Comparison of ENCODE assay signal across 8 cellular contexts in the genomic region with DNA sequence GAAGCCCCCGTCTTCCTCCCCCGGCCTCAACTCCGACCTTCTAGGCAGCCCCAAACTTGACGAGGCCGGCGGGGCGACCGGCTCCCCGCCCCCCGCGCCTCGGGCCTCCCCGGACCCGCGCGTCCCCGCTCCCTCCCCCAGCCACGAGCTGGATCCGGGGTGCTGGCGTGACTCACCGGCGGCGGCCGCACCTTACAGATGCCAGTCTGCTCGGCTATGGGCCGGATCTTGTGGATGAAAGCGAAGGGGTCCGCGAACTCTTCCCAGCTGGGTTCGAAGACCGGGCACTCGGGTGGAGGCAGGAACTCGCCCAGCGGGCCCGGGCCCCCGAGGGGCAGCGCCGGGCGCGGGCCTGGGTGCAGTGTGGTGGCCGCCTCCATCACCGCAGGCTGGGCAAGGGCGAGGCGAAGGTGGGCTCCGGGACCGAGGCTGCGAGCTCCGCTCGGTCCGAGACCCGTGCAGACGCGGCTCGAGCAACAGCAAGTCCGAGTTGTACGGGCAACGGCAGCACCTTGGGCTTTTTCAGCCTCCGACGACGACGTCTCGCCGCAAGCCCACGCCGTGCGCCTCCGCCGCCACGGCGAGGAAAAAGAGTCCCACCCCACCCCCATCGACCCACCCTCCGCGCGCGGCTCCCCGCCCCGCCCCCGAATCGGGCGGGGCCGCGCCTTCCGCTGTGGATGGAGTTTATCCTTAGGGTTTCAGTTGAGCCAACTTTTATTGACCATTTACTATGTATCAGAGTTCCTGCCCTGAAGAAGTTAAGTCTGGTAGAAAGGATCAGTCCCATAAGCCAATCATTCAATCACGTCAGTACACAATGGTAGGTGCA. TPM values are rescaled to one million over a fixed set of nuclear protein-coding genes. Genes with fewer than 3 reads are reported as not detected.
DNase-seq lines count a peak whose midpoint lies in the region; ATAC-seq, FAIRE-seq and TF ChIP-seq lines count a peak whose summit lies in the region.

A gene (minus strand): TSS at position 496 of the 832 bp plus-strand sequence. CDS start 116 bp downstream, at position 380.

- H3K9ac ChIP-seq in HUES48 (ENCODE audit: low read depth, low read length) (peak within 1 kb of the TSS; percentile 86), SK-N-MC (ENCODE audit: insufficient read length) (peak within 1 kb of the TSS; percentile 92)

- peaks cover 16% of the 10 kb centered on the region for H3K27me3 Mint-ChIP-seq in CD4-positive, CD25-positive, alpha-beta regulatory T cell
- peaks cover 20% of the 10 kb centered on the region for H3K27me3 Mint-ChIP-seq in neural crest cell (ENCODE audit: low read depth)

- no peaks in the 10 kb centered on the region for H3K9me3 ChIP-seq in CD4-positive, CD25-positive, alpha-beta regulatory T cell (ENCODE audit: control insufficient read depth in 2 of 2, low read length in 2 of 2)
- H3K9me3 ChIP-seq in HUES48 (ENCODE audit: control insufficient read depth, insufficient read depth, low read length) (no peaks in the 10 kb centered on the region), SK-N-MC (ENCODE audit: low read depth, low read length) (no peaks in the 10 kb centered on the region)

- TF ChIP-seq CTCF in neural crest cell (conservative IDR thresholded peaks at IDR 0.05) (no peak), subcutaneous adipose tissue (IDR thresholded peaks at IDR 0.05; ENCODE audit: low read depth) (no peak)

- H3K4me3 ChIP-seq in CD4-positive, CD25-positive, alpha-beta regulatory T cell (ENCODE audit: low read depth, low read length) = peak within 1 kb of the TSS; percentile 81
- H3K4me3 ChIP-seq in HUES48 (ENCODE audit: low read depth, low read length) = peak within 1 kb of the TSS; percentile 88
- H3K4me3 ChIP-seq in SK-N-MC = peak within 1 kb of the TSS; percentile 97

- peaks cover 22 to 61% (median 46%) of the 10 kb centered on the region in 4 donors for H3K4me1 Mint-ChIP-seq in CD4-positive, CD25-positive, alpha-beta regulatory T cell
- H3K4me1 Mint-ChIP-seq in neural crest cell = peaks cover 60% of the 10 kb centered on the region

- DNase-seq in CD4-positive, CD25-positive, alpha-beta regulatory T cell = peak; percentile 51 to 75 (median 52)
- DNase-seq in SK-N-MC (ENCODE audit: low read depth, low spot score) (no peak), frontal cortex (ENCODE audit: low spot score in 2 of 2) (peak; percentile 72 to 80), neural crest cell (ENCODE audit: low read depth, low spot score) (peak; percentile 69)
- DNase-seq in activated naive CD4-positive, alpha-beta T cell treated with Interleukin-2 at 50 U/mL for 16 hours = peak; percentile 77

- H3K27ac Mint-ChIP-seq in CD4-positive, CD25-positive, alpha-beta regulatory T cell = peak within 1 kb of the TSS; percentile 63 to 76 (median 69)
- peak within 1 kb of the TSS; percentile 7 for H3K27ac Mint-ChIP-seq in neural crest cell (ENCODE audit: unreplicated experiment)

- peak within 1 kb of the TSS; percentile 65 for H3K27ac ChIP-seq in CD4-positive, CD25-positive, alpha-beta regulatory T cell (ENCODE audit: insufficient read depth, low read length, poor library complexity, severe bottlenecking)
- H3K27ac ChIP-seq in HUES48 (ENCODE audit: low read depth, low read length) = peak within 1 kb of the TSS; percentile 83
- peak within 1 kb of the TSS; percentile 90 for H3K27ac ChIP-seq in SK-N-MC

- peaks cover 33% of the 10 kb centered on the region for H3K4me1 ChIP-seq in CD4-positive, CD25-positive, alpha-beta regulatory T cell (ENCODE audit: control insufficient read depth, insufficient read depth, low read length, poor library complexity, severe bottlenecking)
- peaks cover 53% of the 10 kb centered on the region for H3K4me1 ChIP-seq in HUES48 (ENCODE audit: control insufficient read depth, insufficient read depth, low read length)

- H3K27me3 ChIP-seq in CD4-positive, CD25-positive, alpha-beta regulatory T cell (ENCODE audit: control insufficient read depth, insufficient read depth, low read length) = no peaks in the 10 kb centered on the region
- H3K27me3 ChIP-seq in HUES48 (ENCODE audit: control insufficient read depth, insufficient read depth, low read length) = peaks cover 21% of the 10 kb centered on the region

- no peaks in the 10 kb centered on the region for H3K9me3 Mint-ChIP-seq in CD4-positive, CD25-positive, alpha-beta regulatory T cell
- H3K9me3 Mint-ChIP-seq in neural crest cell = no peaks in the 10 kb centered on the region

- ATAC-seq in CD4-positive, CD25-positive, alpha-beta regulatory T cell (ENCODE audit: low read depth in 2 of 2) = peak; percentile 62 to 63
- ATAC-seq in HG03565 (IDR thresholded peaks at IDR 0.05; ENCODE audit: unreplicated experiment) = no peak

- no peak for FAIRE-seq in frontal cortex (lab: Jason Lieb, UNC)

- no peaks in the 10 kb centered on the region for H3K36me3 Mint-ChIP-seq in CD4-positive, CD25-positive, alpha-beta regulatory T cell
- H3K36me3 Mint-ChIP-seq in neural crest cell (ENCODE audit: low read depth) = peaks cover 7% of the 10 kb centered on the region

- H3K36me3 ChIP-seq in CD4-positive, CD25-positive, alpha-beta regulatory T cell (ENCODE audit: control insufficient read depth, insufficient read depth, low read length) = no peaks in the 10 kb centered on the region
- no peaks in the 10 kb centered on the region for H3K36me3 ChIP-seq in HUES48 (ENCODE audit: control insufficient read depth, insufficient read depth, low read length)
- H3K36me3 ChIP-seq in SK-N-MC (ENCODE audit: insufficient read depth, low read length) = no peaks in the 10 kb centered on the region

- H3K4me3 Mint-ChIP-seq in CD4-positive, CD25-positive, alpha-beta regulatory T cell = peak within 1 kb of the TSS; percentile 83 to 99 (median 90)
- peak within 1 kb of the TSS; percentile 87 for H3K4me3 Mint-ChIP-seq in neural crest cell

RNA-seq across cellular contexts. Expression of the gene that starts here (rescaled TPM):
- 77.7 TPM for total RNA-seq in CD4-positive, CD25-positive, alpha-beta regulatory T cell
- polyA plus RNA-seq in CD4-positive, CD25-positive, alpha-beta regulatory T cell = 10 to 100 TPM; 13.7 to 16.9 (median 14.5) TPM
- 148 TPM for total RNA-seq in frontal cortex
- total RNA-seq in neural crest cell = 158 TPM in 2 replicates
- total RNA-seq in subcutaneous adipose tissue = 10 to 100 TPM; 37.8 to 62.2 (median 48.2) TPM
